Comparison of ENCODE assay signal across 26 cellular contexts in genomic region chr1:74549351-74549750, GRCh38. TPM values are rescaled to one million over a fixed set of nuclear protein-coding genes. Genes with fewer than 3 reads are reported as not detected.
"Had no signal": no experiment of that assay in that cellular context is flagged by ENCODE, and none has a peak within 500 bp of the region (broad histone marks: within the 10 kb centered on the region; RNA-seq: fewer than 3 reads in every experiment).

No MANE protein-coding gene starts in this region.

- H3K36me3 ChIP-seq: colonic mucosa, esophagus squamous epithelium, gastrocnemius medialis, left lung, lower lobe of right lung had no signal

- H3K4me1 Mint-ChIP-seq: mesothelial cell of epicardium, naive B cell had no signal

- ATAC-seq: effector memory CD8-positive, alpha-beta T cell; esophagus mucosa; gastrocnemius medialis; heart right ventricle; left cardiac atrium; left lung; left ventricle myocardium superior; lower lobe of right lung; mucosa of descending colon had no signal

- H3K9me3 Mint-ChIP-seq: effector memory CD8-positive, alpha-beta T cell; endodermal cell; mesothelial cell of epicardium had no signal

- H3K36me3 Mint-ChIP-seq: mesothelial cell of epicardium, naive B cell had no signal

- H3K27me3 ChIP-seq: colonic mucosa, esophagus squamous epithelium, gastrocnemius medialis, heart right ventricle, left lung had no signal

- H3K27ac Mint-ChIP-seq: dendritic cell treated with granulocyte-macrophage colony-stimulating factor and Interleukin-4, amounts not matched to agents 40 ng/mL and 50 ng/mL, for 4 days; mesothelial cell of epicardium; naive B cell had no signal

- H3K4me3 Mint-ChIP-seq: dendritic cell treated with granulocyte-macrophage colony-stimulating factor and Interleukin-4, amounts not matched to agents 40 ng/mL and 50 ng/mL, for 4 days; effector memory CD8-positive, alpha-beta T cell; endodermal cell; mesothelial cell of epicardium; naive B cell had no signal

- H3K27ac ChIP-seq: colonic mucosa, epithelial cell of prostate, esophagus squamous epithelium, gastrocnemius medialis, heart right ventricle, left lung, lower lobe of right lung had no signal

- H3K9me3 ChIP-seq: colonic mucosa, esophagus squamous epithelium, gastrocnemius medialis, heart right ventricle, left lung, lower lobe of right lung, mucosa of descending colon had no signal

- DNase-seq: colonic mucosa; cortex of kidney; effector CD8-positive, alpha-beta T cell; effector memory CD8-positive, alpha-beta T cell; endodermal cell; erythroblast; esophagus squamous epithelium; foreskin fibroblast; foreskin melanocyte; gastrocnemius medialis; glutamatergic neuron; head of caudate nucleus; heart right ventricle; hippocampal formation; left cardiac atrium; left lung; left ventricle myocardium superior; lower lobe of right lung; mesenchymal stem cell; mucosa of descending colon; naive B cell had no signal

- H3K4me1 ChIP-seq: colonic mucosa, esophagus squamous epithelium, gastrocnemius medialis, heart right ventricle, left lung, lower lobe of right lung had no signal

- H3K27me3 Mint-ChIP-seq: dendritic cell treated with granulocyte-macrophage colony-stimulating factor and Interleukin-4, amounts not matched to agents 40 ng/mL and 50 ng/mL, for 4 days had no signal

- H3K4me3 ChIP-seq: colonic mucosa, esophagus squamous epithelium, gastrocnemius medialis, heart right ventricle, left lung, lower lobe of right lung, mucosa of descending colon had no signal

RNA-seq across cellular contexts. Expression of gene LRRC53, which starts 36.9 kb away (rescaled TPM):
- polyA plus RNA-seq: heart right ventricle, keratinocyte had no signal
